In genomic region chr9:135992486-135993408, GRCh38 we compare ENCODE assay signal across 1 cellular context.
TF ChIP-seq lines count a peak whose summit lies in the region.

No MANE protein-coding gene starts in this region.

TF ChIP-seq in HepG2, 621 proteins besides CTCF, POLR2A, EP300 and RAD21 (continued from another document):
- no peak for TF ChIP-seq KIAA2018 (CRISPR knock-in tag; IDR thresholded peaks at IDR 0.05; ENCODE audit: borderline replicate concordance)
- no peak for TF ChIP-seq ZUFSP (CRISPR knock-in tag; IDR thresholded peaks at IDR 0.05; ENCODE audit: borderline replicate concordance)
- 0 out of 2 replicates have a peak, but pooled peaks have one; percentile 46 for TF ChIP-seq ATF2 (CRISPR knock-in tag; IDR thresholded peaks at IDR 0.05)
- no peak; the same call in 1 of the 2 replicates for TF ChIP-seq MXD4 (CRISPR knock-in tag; IDR thresholded peaks at IDR 0.05)
- no peak for TF ChIP-seq ZNF138 (CRISPR knock-in tag; IDR thresholded peaks at IDR 0.05; ENCODE audit: low read depth)
- peak; percentile 90 for TF ChIP-seq HIVEP1 (CRISPR knock-in tag; IDR thresholded peaks at IDR 0.05)
- TF ChIP-seq ZNF124 (CRISPR knock-in tag; IDR thresholded peaks at IDR 0.05) = no peak
- TF ChIP-seq ZNF678 (CRISPR knock-in tag; IDR thresholded peaks at IDR 0.05) = no peak
- TF ChIP-seq ZNF646 (CRISPR knock-in tag; IDR thresholded peaks at IDR 0.05) = no peak
- TF ChIP-seq GPBP1L1 (CRISPR knock-in tag; IDR thresholded peaks at IDR 0.05) = no peak
- no peak for TF ChIP-seq ZSCAN22 (CRISPR knock-in tag; IDR thresholded peaks at IDR 0.05)
- no peak for TF ChIP-seq USF2 (IDR thresholded peaks at IDR 0.05; ENCODE audit: low read depth, low read length)
- no peak for TF ChIP-seq USF2 (CRISPR knock-in tag; IDR thresholded peaks at IDR 0.05; ENCODE audit: borderline replicate concordance)
- TF ChIP-seq RCOR2 (CRISPR knock-in tag; IDR thresholded peaks at IDR 0.05) = peak; percentile 77; the same call in 1 of the 2 replicates
- TF ChIP-seq MEIS2 (CRISPR knock-in tag; IDR thresholded peaks at IDR 0.05) = peak; percentile 93
- peak; percentile 53 for TF ChIP-seq CEBPG (CRISPR knock-in tag; IDR thresholded peaks at IDR 0.05)
- TF ChIP-seq ZBTB39 (CRISPR knock-in tag; IDR thresholded peaks at IDR 0.05) = peak; percentile 75; the same call in 1 of the 2 replicates
- TF ChIP-seq TP53 (CRISPR knock-in tag; conservative IDR thresholded peaks at IDR 0.05) = no peak
- TF ChIP-seq ZNF704 (CRISPR knock-in tag; IDR thresholded peaks at IDR 0.05; ENCODE audit: borderline replicate concordance) = no peak; the same call in 1 of the 2 replicates
- TF ChIP-seq ZKSCAN5 (CRISPR knock-in tag; IDR thresholded peaks at IDR 0.05) = 0 out of 2 replicates have a peak, but pooled peaks have one; percentile 6
- TF ChIP-seq SP4 (CRISPR knock-in tag; IDR thresholded peaks at IDR 0.05) = peak; percentile 75
- TF ChIP-seq E2F5 (CRISPR knock-in tag; conservative IDR thresholded peaks at IDR 0.05) = no peak
- no peak; the same call in 1 of the 2 replicates for TF ChIP-seq ZNF790 (CRISPR knock-in tag; IDR thresholded peaks at IDR 0.05; ENCODE audit: borderline replicate concordance)
- TF ChIP-seq HNRNPH1 (optimal IDR thresholded peaks at IDR 0.05; ENCODE audit: low read depth, low read length) = no peak
